In the genomic region with DNA sequence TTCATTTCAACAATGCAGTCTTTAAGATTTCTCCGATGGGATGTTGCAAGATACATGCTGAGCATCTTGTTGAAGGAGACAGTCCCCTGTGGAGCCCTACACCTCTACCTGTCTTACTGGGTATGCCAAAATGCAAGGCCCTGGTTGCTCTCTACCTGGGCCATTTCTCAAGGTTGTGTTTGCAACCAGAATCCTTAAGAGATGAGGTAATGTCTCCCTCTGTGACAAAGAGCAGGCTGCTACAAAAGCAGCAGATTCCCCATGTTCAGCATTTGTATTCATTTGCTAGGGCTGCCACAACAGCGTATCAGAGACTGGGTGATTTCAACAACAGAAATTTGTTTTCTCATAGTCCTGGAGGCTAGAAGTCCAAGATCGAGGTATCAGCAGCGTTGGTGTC, we compare ENCODE assay signal across 20 cellular contexts.
DNase-seq lines count a peak whose midpoint lies in the region; ATAC-seq, FAIRE-seq and TF ChIP-seq lines count a peak whose summit lies in the region.
"Had no signal": no experiment of that assay in that cellular context is flagged by ENCODE, and none has a peak within 500 bp of the region (broad histone marks: within the 10 kb centered on the region; RNA-seq: fewer than 3 reads in every experiment).

No MANE protein-coding gene starts in this region.

- FAIRE-seq in D721Med (lab: Jason Lieb, UNC): no peak
- FAIRE-seq: GM19239 had no signal

- no peaks in the 10 kb centered on the region for H3K27me3 Mint-ChIP-seq in dendritic cell treated with granulocyte-macrophage colony-stimulating factor and Interleukin-4, amounts not matched to agents 40 ng/mL and 50 ng/mL, for 4 days

- H3K9ac ChIP-seq in OCI-LY3 (ENCODE audit: low read length): peak overlapping the region; percentile 72; the same call in 1 of the 2 replicates
- H3K9ac ChIP-seq: GM23248 had no signal

- intact Hi-C loops in dendritic cell treated with granulocyte-macrophage colony-stimulating factor and Interleukin-4, amounts not matched to agents 40 ng/mL and 50 ng/mL, for 4 days (cut with micrococcal nuclease): no loop called here

- no peaks in the 10 kb centered on the region for H3K9me3 ChIP-seq in OCI-LY3 (ENCODE audit: insufficient read depth, low read length)

- peaks cover 53% of the 10 kb centered on the region for H3K4me1 ChIP-seq in OCI-LY3 (ENCODE audit: low read length)

- H3K4me3 Mint-ChIP-seq in dendritic cell treated with granulocyte-macrophage colony-stimulating factor and Interleukin-4, amounts not matched to agents 40 ng/mL and 50 ng/mL, for 4 days: no peak overlapping the region

- H3K36me3 Mint-ChIP-seq in dendritic cell treated with granulocyte-macrophage colony-stimulating factor and Interleukin-4, amounts not matched to agents 40 ng/mL and 50 ng/mL, for 4 days (ENCODE audit: low read depth): no peaks in the 10 kb centered on the region

- ATAC-seq in GM18519 (IDR thresholded peaks at IDR 0.05; ENCODE audit: low FRiP score, unreplicated experiment): no peak
- ATAC-seq: HCT116 had no signal

- no peaks in the 10 kb centered on the region for H3K79me2 ChIP-seq in OCI-LY3 (ENCODE audit: low read length)

- DNase-seq in kidney glomerular epithelial cell (lab: John Stamatoyannopoulos, UW) (peak; percentile 20), D721Med (ENCODE audit: insufficient read length, low spot score) (no peak), NCI-H345 (lab: John Stamatoyannopoulos, UW) (no peak)
- DNase-seq in stimulated activated CD4-positive, alpha-beta T cell treated with anti-CD3 and anti-CD28 coated beads, Interleukin-4, amount 100 ng/mL, for 24 hours: no peak
- DNase-seq: C1 segment of cervical spinal cord, DMS 273 treated with DMSO at 0.1 percent for 48 hours, GF-D8, GM23248, Karpas-422, NCI-H1048, NCI-H1436, NCI-H1930, NCI-H526, PC-9 had no signal

- H3K4me3 ChIP-seq in OCI-LY3 (ENCODE audit: low read length): no peak overlapping the region
- H3K4me3 ChIP-seq: GM23248, PC-9 had no signal

- H3K36me3 ChIP-seq in OCI-LY3 (replicated peaks; ENCODE audit: low read depth, low read length): peaks cover 16% of the 10 kb centered on the region

- no peak for TF ChIP-seq CTCF in OCI-LY3 (IDR thresholded peaks at IDR 0.05; ENCODE audit: low read depth, low read length)
- no peak for TF ChIP-seq CTCF in D721Med (IDR thresholded peaks at IDR 0.05; ENCODE audit: insufficient read depth, missing control alignments)

- H3K4me1 Mint-ChIP-seq in dendritic cell treated with granulocyte-macrophage colony-stimulating factor and Interleukin-4, amounts not matched to agents 40 ng/mL and 50 ng/mL, for 4 days (ENCODE audit: low read depth): peaks cover 81% of the 10 kb centered on the region

- H2AFZ ChIP-seq in OCI-LY3 (ENCODE audit: low read depth, low read length): no peak overlapping the region
- H2AFZ ChIP-seq: GM23248, PC-9 had no signal

- no peak overlapping the region for H3K4me2 ChIP-seq in OCI-LY3 (ENCODE audit: low read length)
- H3K4me2 ChIP-seq: PC-9 had no signal

- H3K27ac ChIP-seq in OCI-LY3 (ENCODE audit: low read length): peak overlapping the region; percentile 98
- H3K27ac ChIP-seq: GM23248, PC-9, RWPE1 had no signal

- H3K27me3 ChIP-seq in OCI-LY3 (ENCODE audit: low read depth, low read length): no peaks in the 10 kb centered on the region

- H3K9me3 Mint-ChIP-seq in dendritic cell treated with granulocyte-macrophage colony-stimulating factor and Interleukin-4, amounts not matched to agents 40 ng/mL and 50 ng/mL, for 4 days: no peaks in the 10 kb centered on the region

- H3K27ac Mint-ChIP-seq in dendritic cell treated with granulocyte-macrophage colony-stimulating factor and Interleukin-4, amounts not matched to agents 40 ng/mL and 50 ng/mL, for 4 days: peak overlapping the region; percentile 84

- H4K20me1 ChIP-seq in OCI-LY3 (ENCODE audit: insufficient read depth, low read length): no peaks in the 10 kb centered on the region
